In genomic region chr6:114344216-114344970, GRCh38 we compare ENCODE assay signal across 16 cellular contexts. TPM values are rescaled to one million over a fixed set of nuclear protein-coding genes. Genes with fewer than 3 reads are reported as not detected.
DNase-seq lines count a peak whose midpoint lies in the region; FAIRE-seq and TF ChIP-seq lines count a peak whose summit lies in the region.
"Had no signal": no experiment of that assay in that cellular context is flagged by ENCODE, and none has a peak within 500 bp of the region (broad histone marks: within the 10 kb centered on the region; RNA-seq: fewer than 3 reads in every experiment).

No MANE protein-coding gene starts in this region.

- H2AFZ ChIP-seq in KMS-11 (ENCODE audit: low read depth) (peak overlapping the region; percentile 55; the same call in 1 of the 2 replicates), astrocyte (ENCODE audit: low read depth, low read length) (no peak overlapping the region)

- H3K27me3 Mint-ChIP-seq in astrocyte (ENCODE audit: low read depth, unreplicated experiment) (no peaks in the 10 kb centered on the region), nephron (ENCODE audit: low read depth) (peaks cover 48% of the 10 kb centered on the region), Caco-2 (ENCODE audit: insufficient read depth, unreplicated experiment) (peaks cover 9% of the 10 kb centered on the region)

- H3K9ac ChIP-seq in ES-I3 (ENCODE audit: low read depth, low read length) (peak overlapping the region; percentile 77; the same call in 1 of the 2 replicates), KMS-11 (no peak overlapping the region; the same call in 1 of the 2 replicates), astrocyte (ENCODE audit: low read length) (no peak overlapping the region)

- intact Hi-C loops in Caco-2 (cut with micrococcal nuclease; ENCODE audit: unreplicated experiment), result loop anchor here (5.0 kb wide), 4 partner anchors 168 to 403 kb away; no protein-coding TSS in a partner anchor

- H3K4me2 ChIP-seq in KMS-11 (peak overlapping the region; percentile 79), astrocyte (ENCODE audit: low read length) (peak overlapping the region; percentile 88)

- H3K4me3 Mint-ChIP-seq in astrocyte (ENCODE audit: unreplicated experiment), result peak overlapping the region; percentile 82
- peak overlapping the region; percentile 80 to 88 (median 85) for H3K4me3 Mint-ChIP-seq in nephron
- H3K4me3 Mint-ChIP-seq in Caco-2 (ENCODE audit: unreplicated experiment), result no peak overlapping the region

- BruUV-seq in Caco-2 (replicated peaks; lab: Mats Ljungman, UMichigan), result no TSS peak

- peaks cover 20% of the 10 kb centered on the region for H3K4me1 Mint-ChIP-seq in astrocyte (ENCODE audit: low read depth, unreplicated experiment)
- H3K4me1 Mint-ChIP-seq in nephron, result peaks cover 22% of the 10 kb centered on the region
- H3K4me1 Mint-ChIP-seq in Caco-2 (ENCODE audit: low read depth, unreplicated experiment), result no peaks in the 10 kb centered on the region

- TF ChIP-seq CTCF in KMS-11 (conservative IDR thresholded peaks at IDR 0.05; ENCODE audit: low read depth, low read length) (no peak), astrocyte (IDR thresholded peaks at IDR 0.05; ENCODE audit: insufficient read depth, low read depth, low read length) (no peak), nephron (IDR thresholded peaks at IDR 0.05; ENCODE audit: unreplicated experiment in 3 of 3) (no peak), suprapubic skin (IDR thresholded peaks at IDR 0.05) (no peak), Caco-2 (IDR thresholded peaks at IDR 0.05; ENCODE audit: insufficient read depth in 1 of 2, low read depth in 1 of 2, low read length in 1 of 2, severe bottlenecking in 1 of 2, unreplicated experiment in 1 of 2) (no peak)

- H3K36me3 ChIP-seq in ES-I3 (ENCODE audit: insufficient read depth, low read length) (no peaks in the 10 kb centered on the region), KMS-11 (ENCODE audit: insufficient read depth) (no peaks in the 10 kb centered on the region), astrocyte (ENCODE audit: insufficient read depth, low read length) (no peaks in the 10 kb centered on the region), suprapubic skin (no peaks in the 10 kb centered on the region), Caco-2 (ENCODE audit: control insufficient read depth, insufficient read depth, low read length) (no peaks in the 10 kb centered on the region)
- H3K36me3 ChIP-seq: heart left ventricle, neutrophil, right atrium auricular region, upper lobe of left lung had no signal

- no peak overlapping the region for H3K27ac Mint-ChIP-seq in astrocyte (ENCODE audit: unreplicated experiment)
- H3K27ac Mint-ChIP-seq in nephron, result no peak overlapping the region
- H3K27ac Mint-ChIP-seq in Caco-2 (ENCODE audit: unreplicated experiment), result no peak overlapping the region
- H3K27ac Mint-ChIP-seq: activated CD4-positive, alpha-beta T cell treated with anti-CD3 and anti-CD28 coated beads, Interleukin-2, amount 10 ng/mL, durations not matched to agents 24 days and 14 days had no signal

- H3K27me3 ChIP-seq in KMS-11 (ENCODE audit: insufficient read depth, low read depth) (no peaks in the 10 kb centered on the region), astrocyte (ENCODE audit: insufficient read depth, low read length) (peaks cover 12% of the 10 kb centered on the region), suprapubic skin (peaks cover 47% of the 10 kb centered on the region), Caco-2 (replicated peaks; ENCODE audit: control insufficient read depth, insufficient read depth, low read length) (no peaks in the 10 kb centered on the region)

- H3K9me3 ChIP-seq in ES-I3 (ENCODE audit: control insufficient read depth, insufficient read depth, low read length) (no peaks in the 10 kb centered on the region), astrocyte (ENCODE audit: insufficient read depth, low read depth, low read length) (no peaks in the 10 kb centered on the region), suprapubic skin (no peaks in the 10 kb centered on the region), Caco-2 (no peaks in the 10 kb centered on the region)
- H3K9me3 ChIP-seq: heart left ventricle, neutrophil, right atrium auricular region, upper lobe of left lung had no signal

- POLR2A ChIA-PET in Caco-2 (lab: Charles Lee), result no interaction called here

- TF ChIP-seq POLR2A in suprapubic skin (IDR thresholded peaks at IDR 0.05), result no peak

- H3K36me3 Mint-ChIP-seq in astrocyte (ENCODE audit: low read depth, unreplicated experiment) (no peaks in the 10 kb centered on the region), nephron (ENCODE audit: low read depth) (no peaks in the 10 kb centered on the region), Caco-2 (ENCODE audit: insufficient read depth, unreplicated experiment) (no peaks in the 10 kb centered on the region)

- no peak for DNase-seq in astrocyte (ENCODE audit: low read depth)
- no peak for DNase-seq in stimulated activated CD4-positive, alpha-beta T cell treated with anti-CD3 and anti-CD28 coated beads, Interleukin-2, amount 100 ng/mL, for 24 hours
- no peak for DNase-seq in NCI-H2196 treated with DMSO at 0.1 percent for 48 hours (lab: John Stamatoyannopoulos, UW; ENCODE audit: unreplicated experiment)
- DNase-seq in suprapubic skin (ENCODE audit: low spot score in 2 of 2), result no peak
- no peak for DNase-seq in Caco-2
- DNase-seq: activated CD4-positive, alpha-beta T cell treated with anti-CD3 and anti-CD28 coated beads, Interleukin-2, amount 10 ng/mL, durations not matched to agents 24 days and 14 days; stimulated activated naive CD4-positive, alpha-beta T cell treated with Interleukin-2 at 50 U/mL for 16 hours had no signal

- WGBS in suprapubic skin, result 55% methylated on average over 3 of the region's 3 CpGs

- H3K9me3 Mint-ChIP-seq in astrocyte (ENCODE audit: unreplicated experiment) (no peaks in the 10 kb centered on the region), nephron (no peaks in the 10 kb centered on the region), Caco-2 (ENCODE audit: unreplicated experiment) (no peaks in the 10 kb centered on the region)
- H3K9me3 Mint-ChIP-seq: activated CD4-positive, alpha-beta T cell treated with anti-CD3 and anti-CD28 coated beads, Interleukin-2, amount 10 ng/mL, durations not matched to agents 24 days and 14 days had no signal

- no peak for TF ChIP-seq EP300 in suprapubic skin (IDR thresholded peaks at IDR 0.05)

- CTCF ChIA-PET in Caco-2 (lab: Charles Lee), result no interaction called here

- H3K27ac ChIP-seq in KMS-11 (peak overlapping the region; percentile 41; the same call in 1 of the 2 replicates), astrocyte (ENCODE audit: low read depth, low read length) (no peak overlapping the region), suprapubic skin (no peak overlapping the region)
- H3K27ac ChIP-seq: C4-2B, heart left ventricle, neutrophil, right atrium auricular region, upper lobe of left lung had no signal

- H3K79me2 ChIP-seq in KMS-11 (ENCODE audit: insufficient read depth, low read depth) (no peaks in the 10 kb centered on the region), astrocyte (ENCODE audit: insufficient read depth, low read length) (no peaks in the 10 kb centered on the region)

- H4K20me1 ChIP-seq in KMS-11 (ENCODE audit: insufficient read depth) (no peaks in the 10 kb centered on the region), astrocyte (ENCODE audit: insufficient read depth, low read length) (no peaks in the 10 kb centered on the region)

- H3K4me3 ChIP-seq in KMS-11 (IDR thresholded peaks at IDR 0.05; ENCODE audit: insufficient read depth, low read depth, low read length) (no peak overlapping the region), astrocyte (ENCODE audit: insufficient read depth, low read depth, low read length) (no peak overlapping the region), suprapubic skin (no peak overlapping the region), Caco-2 (ENCODE audit: low read depth, low read length) (no peak overlapping the region)

- H3K4me1 ChIP-seq in ES-I3 (ENCODE audit: insufficient read depth, low read length), result peaks cover 16% of the 10 kb centered on the region
- peaks cover 21% of the 10 kb centered on the region for H3K4me1 ChIP-seq in KMS-11 (ENCODE audit: low read depth, poor library complexity, severe bottlenecking)
- peaks cover 14% of the 10 kb centered on the region for H3K4me1 ChIP-seq in astrocyte (ENCODE audit: insufficient read depth, low read length)
- peaks cover 25% of the 10 kb centered on the region for H3K4me1 ChIP-seq in suprapubic skin
- H3K4me1 ChIP-seq in Caco-2, result 0 out of 2 replicates have a peak, but pooled peaks cover 4% of the 10 kb centered on the region

- no peak for FAIRE-seq in astrocyte (lab: Jason Lieb, UNC)
- FAIRE-seq: TTC549 had no signal

RNA-seq across cellular contexts. Expression of gene HS3ST5, which starts 1.6 kb away (rescaled TPM):
- total RNA-seq in astrocyte (1.5 and 3.2 TPM in 2 replicates), suprapubic skin (not detected), Caco-2 (2022) (0.28 and 0.29 TPM in 2 replicates)
- total RNA-seq: activated CD4-positive, alpha-beta T cell treated with anti-CD3 and anti-CD28 coated beads, Interleukin-2, amount 10 ng/mL, durations not matched to agents 24 days and 14 days; heart left ventricle; right atrium auricular region had no signal
